9 cellular contexts compared by ENCODE assay signal in genomic region chr2:42495234-42495581, GRCh38. TPM values are rescaled to one million over a fixed set of nuclear protein-coding genes. Genes with fewer than 3 reads are reported as not detected.
DNase-seq lines count a peak whose midpoint lies in the region; ATAC-seq and TF ChIP-seq lines count a peak whose summit lies in the region.
"Had no signal": no experiment of that assay in that cellular context is flagged by ENCODE, and none has a peak within 500 bp of the region (broad histone marks: within the 10 kb centered on the region; RNA-seq: fewer than 3 reads in every experiment).

No MANE protein-coding gene starts in this region.

- WGBS in smooth muscle cell (ENCODE audit: low lambda C conversion rate): 0% methylated on average over 1 of the region's 1 CpG

- H3K4me3 ChIP-seq in OCI-LY7 (ENCODE audit: low read depth, low read length, poor library complexity, severe bottlenecking) (peak overlapping the region; percentile 72), dorsolateral prefrontal cortex (peak overlapping the region in 56 of 59 donors; percentile 44 to 85 (median 66)), smooth muscle cell (peak overlapping the region; percentile 51)

- DNase-seq in activated CD4-positive, alpha-beta T cell treated with anti-CD3 and anti-CD28 coated beads for 36 hours: no peak
- DNase-seq in activated CD4-positive, alpha-beta T cell treated with anti-CD3 and anti-CD28 coated beads for 4 hours: no peak
- DNase-seq in OCI-LY7 (ENCODE audit: low spot score) (no peak), dorsolateral prefrontal cortex (no peak), smooth muscle cell (lab: John Stamatoyannopoulos, UW; ENCODE audit: unreplicated experiment) (no peak), islet precursor cell (no peak), COLO668 (lab: John Stamatoyannopoulos, UW; ENCODE audit: unreplicated experiment) (no peak), midbrain (lab: John Stamatoyannopoulos, UW) (no peak)
- DNase-seq: cortex of kidney had no signal

- TF ChIP-seq CTCF in OCI-LY7 (conservative IDR thresholded peaks at IDR 0.05; ENCODE audit: low read length): peak; percentile 16; the same call in 1 of the 2 replicates
- TF ChIP-seq CTCF in dorsolateral prefrontal cortex (IDR thresholded peaks at IDR 0.05 in 54 of 56, conservative IDR thresholded peaks at IDR 0.05 in 2 of 56; ENCODE audit: low read depth in 1 of 56, partially characterized antibody in 56 of 56): peak in 14 of 56 donors; percentile 1 to 58 (median 22)
- TF ChIP-seq CTCF in smooth muscle cell (IDR thresholded peaks at IDR 0.05; ENCODE audit: borderline replicate concordance, insufficient read depth, poor library complexity, severe bottlenecking): no peak

- H3K27ac ChIP-seq in OCI-LY7 (ENCODE audit: low read depth, low read length, poor library complexity, severe bottlenecking) (peak overlapping the region; percentile 15), dorsolateral prefrontal cortex (peak overlapping the region in 4 of 59 donors; percentile 12 to 75 (median 46)), smooth muscle cell (ENCODE audit: low read depth) (no peak overlapping the region)

- peaks cover 10% of the 10 kb centered on the region for H3K4me1 ChIP-seq in OCI-LY7 (ENCODE audit: insufficient read depth, low read length, poor library complexity, severe bottlenecking)
- H3K4me1 ChIP-seq in smooth muscle cell (ENCODE audit: low read depth): no peaks in the 10 kb centered on the region

- no peaks in the 10 kb centered on the region for H3F3A ChIP-seq in smooth muscle cell (ENCODE audit: low read depth)

- no TSS peak for BruUV-seq in OCI-LY7 (replicated peaks; lab: Mats Ljungman, UMichigan)

- H3K4me2 ChIP-seq in OCI-LY7 (ENCODE audit: low read length): peak overlapping the region; percentile 93
- H3K4me2 ChIP-seq in smooth muscle cell: peak overlapping the region; percentile 89

- POLR2A ChIA-PET in activated CD4-positive, alpha-beta T cell treated with anti-CD3 and anti-CD28 coated beads for 36 hours (lab: Charles Lee): no interaction called here
- POLR2A ChIA-PET in OCI-LY7 (lab: Charles Lee): interaction anchor here (0.6 to 1.4 kb wide), 3 partner anchors 11 to 155 kb away, joined by 3 to 4 read pairs (median 4); no protein-coding TSS in a partner anchor

- CTCF ChIA-PET in activated CD4-positive, alpha-beta T cell treated with anti-CD3 and anti-CD28 coated beads for 36 hours (lab: Charles Lee): interaction anchor here (0.6 to 5.5 kb wide), 13 partner anchors 8 to 598 kb away, joined by 3 to 50 read pairs (median 3); no protein-coding TSS in a partner anchor
- CTCF ChIA-PET in OCI-LY7 (lab: Charles Lee; ENCODE audit: unreplicated experiment): no interaction called here

- H3K36me3 ChIP-seq in OCI-LY7 (ENCODE audit: insufficient read depth, low read length) (no peaks in the 10 kb centered on the region), smooth muscle cell (ENCODE audit: low read depth) (no peaks in the 10 kb centered on the region)

- H3K9me3 Mint-ChIP-seq in activated CD4-positive, alpha-beta T cell treated with anti-CD3 and anti-CD28 coated beads for 36 hours (ENCODE audit: low read depth): no peaks in the 10 kb centered on the region

- H3K79me2 ChIP-seq in OCI-LY7 (ENCODE audit: insufficient read depth, low read depth, low read length): no peaks in the 10 kb centered on the region
- H3K79me2 ChIP-seq in smooth muscle cell (ENCODE audit: low read depth): no peaks in the 10 kb centered on the region

- peaks cover 17% of the 10 kb centered on the region for H3K4me1 Mint-ChIP-seq in activated CD4-positive, alpha-beta T cell treated with anti-CD3 and anti-CD28 coated beads for 36 hours

- H3K9ac ChIP-seq in smooth muscle cell (ENCODE audit: low read depth): no peak overlapping the region

- H3K36me3 Mint-ChIP-seq in activated CD4-positive, alpha-beta T cell treated with anti-CD3 and anti-CD28 coated beads for 36 hours (ENCODE audit: low read depth): no peaks in the 10 kb centered on the region

- no peak for ATAC-seq in activated CD4-positive, alpha-beta T cell treated with anti-CD3 and anti-CD28 coated beads for 36 hours

- H3K27me3 ChIP-seq in dorsolateral prefrontal cortex (peaks cover 0 to 37% (median 11%) of the 10 kb centered on the region in 45 donors), smooth muscle cell (ENCODE audit: low read depth) (peaks cover 47% of the 10 kb centered on the region)

- no peak overlapping the region for H3K27ac Mint-ChIP-seq in activated CD4-positive, alpha-beta T cell treated with anti-CD3 and anti-CD28 coated beads for 36 hours

- H3K9me3 ChIP-seq in OCI-LY7 (ENCODE audit: low read length): no peaks in the 10 kb centered on the region
- H3K9me3 ChIP-seq in smooth muscle cell (replicated peaks; ENCODE audit: low read depth): no peaks in the 10 kb centered on the region

- no peaks in the 10 kb centered on the region for H3K9me2 ChIP-seq in OCI-LY7 (ENCODE audit: insufficient read depth, low read length)

- no peaks in the 10 kb centered on the region for H4K20me1 ChIP-seq in OCI-LY7 (ENCODE audit: insufficient read depth, low read length)
- H4K20me1 ChIP-seq in smooth muscle cell (ENCODE audit: low read depth): no peaks in the 10 kb centered on the region

- H3K27me3 Mint-ChIP-seq in activated CD4-positive, alpha-beta T cell treated with anti-CD3 and anti-CD28 coated beads for 36 hours: peaks cover 8% of the 10 kb centered on the region

- intact Hi-C loops in activated CD4-positive, alpha-beta T cell treated with anti-CD3 and anti-CD28 coated beads for 36 hours (cut with DNase I, micrococcal nuclease): loop anchor here (1.0 to 10.0 kb wide), 8 partner anchors 76 to 730 kb away; partner anchors contain the start of genes COX7A2L (in 2 of the 2), HAAO (in 1 of the 2) and ZFP36L2 (in 1 of the 2)
- intact Hi-C loops in OCI-LY7 (cut with micrococcal nuclease; ENCODE audit: unreplicated experiment) (loop anchor here (1.0 to 5.0 kb wide), 5 partner anchors 52 to 277 kb away; partner anchors contain the start of gene MTA3), dorsolateral prefrontal cortex (cut with DNase I) (loop anchor here (2.0 to 10.0 kb wide), 4 partner anchors 134 to 310 kb away; partner anchors contain the start of gene COX7A2L (in 1 of the 2))

- H2AFZ ChIP-seq in OCI-LY7 (ENCODE audit: low read length): peak overlapping the region; percentile 93
- no peak overlapping the region for H2AFZ ChIP-seq in smooth muscle cell (ENCODE audit: low read depth)

- peak overlapping the region; percentile 80 for H3K4me3 Mint-ChIP-seq in activated CD4-positive, alpha-beta T cell treated with anti-CD3 and anti-CD28 coated beads for 36 hours

RNA-seq across cellular contexts. Expression of gene KCNG3, which starts 1.4 kb away (rescaled TPM):
- total RNA-seq in activated CD4-positive, alpha-beta T cell treated with anti-CD3 and anti-CD28 coated beads for 36 hours: under 1 TPM; 0.30 to 0.35 TPM
- 0.18 and 0.19 TPM in 2 replicates for total RNA-seq in OCI-LY7 (2014; rRNA removed; shearing (Covaris generic))
- total RNA-seq in OCI-LY7 (2022): 0.08 and 0.17 TPM in 2 replicates
- total RNA-seq in dorsolateral prefrontal cortex: 10 to 100 TPM in 23 of 120 experiments, 1 to 10 TPM in 97; 1.7 to 15.8 (median 7.8) TPM
- not detected in 2 replicates for total RNA-seq in smooth muscle cell
- not detected in 2 replicates for polyA plus RNA-seq in smooth muscle cell
